In the genomic region with DNA sequence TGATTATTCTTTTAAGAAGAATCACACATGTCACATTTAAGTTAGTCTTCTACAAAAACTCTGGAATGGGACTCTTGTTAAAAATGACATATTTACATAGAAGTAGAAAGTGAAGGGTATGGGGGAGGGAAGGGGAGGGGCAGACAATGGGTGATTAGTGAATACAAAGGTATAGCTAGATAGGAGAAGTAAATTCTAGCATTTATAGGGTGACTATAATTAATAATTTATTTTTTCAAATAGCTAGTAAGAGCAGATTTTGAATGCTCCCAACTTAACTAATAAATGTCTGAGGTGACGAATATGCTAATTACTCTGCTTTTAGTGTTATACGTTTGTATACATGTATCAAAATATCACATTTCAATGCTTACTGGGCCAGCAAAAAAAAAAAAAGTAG, we compare ENCODE assay signal across 34 cellular contexts.
"Had no signal": no experiment of that assay in that cellular context is flagged by ENCODE, and none has a peak within 500 bp of the region (broad histone marks: within the 10 kb centered on the region; RNA-seq: fewer than 3 reads in every experiment).

No MANE protein-coding gene starts in this region.

- H3K4me3 ChIP-seq: MG63 had no signal

- H3K27me3 ChIP-seq: MG63 had no signal

- DNase-seq: Karpas-422, Kasumi-1, MG63, MM.1S, MV-4-11, NCI-H1048, NCI-H1092, NCI-H1092 treated with DMSO at 0.1 percent for 48 hours, NCI-H1105, NCI-H1105 treated with DMSO at 0.1 percent for 48 hours, NCI-H1417, NCI-H1417 treated with DMSO at 0.1 percent for 48 hours, NCI-H1436, NCI-H1436 treated with DMSO at 0.1 percent for 48 hours, NCI-H146, NCI-H1694, NCI-H1694 treated with DMSO at 0.1 percent for 48 hours, NCI-H187, NCI-H187 treated with DMSO at 0.1 percent for 48 hours, NCI-H1930, NCI-H2029, NCI-H2029 treated with DMSO at 0.1 percent for 48 hours, NCI-H2081, NCI-H2081 treated with DMSO at 0.1 percent for 48 hours, NCI-H2107, NCI-H2171, NCI-H2171 treated with DMSO at 0.1 percent for 48 hours, NCI-H2227 treated with DMSO at 0.1 percent for 48 hours, NCI-H226, NCI-H345, NCI-H446, NCI-H446 treated with DMSO at 0.1 percent for 48 hours, NCI-H510A, NCI-H510A treated with DMSO at 0.1 percent for 48 hours had no signal
